In genomic region chr15:31177936-31178335, GRCh38 we compare ENCODE assay signal across 17 cellular contexts.
"Had no signal": no experiment of that assay in that cellular context is flagged by ENCODE, and none has a peak within 500 bp of the region (broad histone marks: within the 10 kb centered on the region; RNA-seq: fewer than 3 reads in every experiment).

No MANE protein-coding gene starts in this region.

- H3K4me3 ChIP-seq: stomach, thoracic aorta, uterus had no signal

- DNase-seq: activated CD8-positive, alpha-beta memory T cell treated with anti-CD3 and anti-CD28 coated beads, Interleukin-2, amount 50 U/mL, for 4 hours; activated naive CD4-positive, alpha-beta T cell; activated T-cell treated with anti-CD3 and anti-CD28 coated beads, Interleukin-2, amount 50 U/mL, for 72 hours; central memory CD4-positive, alpha-beta T cell; cortex of kidney; effector memory CD8-positive, alpha-beta T cell; erythroblast; hypothalamus; stimulated activated CD4-positive, alpha-beta T cell treated with anti-CD3 and anti-CD28 coated beads, Interleukin-4, amount 100 ng/mL, for 4 hours; stomach; T-helper 9 cell; uterus had no signal

- H3K27me3 ChIP-seq: stomach, uterus had no signal

- H3K27me3 Mint-ChIP-seq: activated CD8-positive, alpha-beta T cell treated with anti-CD3 and anti-CD28 coated beads for 36 hours; effector memory CD8-positive, alpha-beta T cell; natural killer cell treated with Interleukin-12 subunit alpha and Interleukin-12 subunit beta and Interleukin-15 and Interleukin-18, amount 100 ng/mL, for 72 hours had no signal

- H3K4me1 ChIP-seq: stomach, uterus had no signal

- H3K9me3 Mint-ChIP-seq: effector memory CD8-positive, alpha-beta T cell had no signal

- H3K27ac ChIP-seq: stomach, thoracic aorta, uterus, VCaP had no signal

- H3K4me3 Mint-ChIP-seq: activated CD8-positive, alpha-beta T cell treated with anti-CD3 and anti-CD28 coated beads for 36 hours; activated T-cell treated with anti-CD3 and anti-CD28 coated beads, Interleukin-2, amount 50 U/mL, for 72 hours; effector memory CD8-positive, alpha-beta T cell; natural killer cell treated with Interleukin-12 subunit alpha and Interleukin-12 subunit beta and Interleukin-15 and Interleukin-18, amount 100 ng/mL, for 72 hours had no signal

- ATAC-seq: activated CD8-positive, alpha-beta T cell treated with anti-CD3 and anti-CD28 coated beads for 36 hours; activated T-cell treated with anti-CD3 and anti-CD28 coated beads, Interleukin-2, amount 50 U/mL, for 72 hours; effector memory CD8-positive, alpha-beta T cell; left lobe of liver; natural killer cell treated with Interleukin-12 subunit alpha and Interleukin-12 subunit beta and Interleukin-15 and Interleukin-18, amount 100 ng/mL, for 72 hours had no signal

- H3K27ac Mint-ChIP-seq: activated CD8-positive, alpha-beta T cell treated with anti-CD3 and anti-CD28 coated beads for 36 hours; activated T-cell treated with anti-CD3 and anti-CD28 coated beads, Interleukin-2, amount 50 U/mL, for 72 hours; effector memory CD8-positive, alpha-beta T cell had no signal

- H3K36me3 ChIP-seq: stomach, thoracic aorta, uterus had no signal

- H3K9me3 ChIP-seq: uterus had no signal
